ENCODE assay signal across 23 cellular contexts in the genomic region with DNA sequence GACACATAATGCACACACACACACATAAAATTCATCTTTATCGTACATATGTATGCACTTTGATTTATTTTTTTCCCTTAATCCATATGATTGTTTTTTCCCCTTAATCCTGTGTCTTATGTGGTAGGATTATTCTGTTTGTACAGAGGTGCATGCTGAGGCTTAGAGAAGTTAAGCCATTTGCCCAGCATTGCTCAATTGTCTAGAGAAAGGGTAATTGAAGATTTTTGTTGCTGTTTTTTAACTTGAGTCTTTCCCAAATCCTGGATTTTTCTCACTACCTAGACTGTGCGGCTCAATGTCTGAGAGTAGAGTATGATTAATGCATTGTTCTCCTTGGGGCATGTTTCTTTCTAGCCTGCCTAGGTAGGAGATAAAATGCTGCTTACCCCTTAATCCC. TPM values are rescaled to one million over a fixed set of nuclear protein-coding genes. Genes with fewer than 3 reads are reported as not detected.
DNase-seq lines count a peak whose midpoint lies in the region; ATAC-seq and TF ChIP-seq lines count a peak whose summit lies in the region.
"Had no signal": no experiment of that assay in that cellular context is flagged by ENCODE, and none has a peak within 500 bp of the region (broad histone marks: within the 10 kb centered on the region; RNA-seq: fewer than 3 reads in every experiment).

No MANE protein-coding gene starts in this region.

- H3K4me1 ChIP-seq in endodermal cell (ENCODE audit: control insufficient read depth, insufficient read depth, low read length) (peaks cover 35% of the 10 kb centered on the region), suprapubic skin (peaks cover 100% of the 10 kb centered on the region), SJCRH30 (peaks cover 38% of the 10 kb centered on the region), Peyer's patch (peaks cover 0 to 63% (median 3%) of the 10 kb centered on the region in 4 donors)
- H3K4me1 ChIP-seq: colonic mucosa had no signal

- DNase-seq in WTC11 (ENCODE audit: low spot score) (no peak), endodermal cell (no peak), suprapubic skin (ENCODE audit: low spot score in 2 of 2) (no peak), NCI-H2227 (lab: John Stamatoyannopoulos, UW; ENCODE audit: unreplicated experiment) (no peak), SJCRH30 (no peak), Peyer's patch (no peak)
- DNase-seq in activated CD8-positive, alpha-beta memory T cell treated with anti-CD3 and anti-CD28 coated beads, Interleukin-2, amount 50 U/mL, for 4 hours = no peak
- DNase-seq: activated CD4-positive, alpha-beta T cell treated with anti-CD3 and anti-CD28 coated beads for 1 hour; activated CD8-positive, alpha-beta memory T cell treated with anti-CD3 and anti-CD28 coated beads, Interleukin-2, amount 10 ng/mL, durations not matched to agents 7 days and 5 days; activated effector memory CD4-positive, alpha-beta T cell treated with anti-CD3 and anti-CD28 coated beads, Interleukin-2, amount 50 U/mL, for 16 hours; colonic mucosa; MG63; midbrain; NCI-H1930; NCI-H510A; small intestine; upper lobe of left lung had no signal

- CTCF ChIA-PET in WTC11 (lab: Charles Lee) = interaction anchor here (0.6 to 1.1 kb wide), 2 partner anchors 24 to 392 kb away, joined by 3 to 4 read pairs; no protein-coding TSS in a partner anchor

- TF ChIP-seq CTCF in WTC11 (IDR thresholded peaks at IDR 0.05) = no peak
- TF ChIP-seq CTCF in endodermal cell (conservative IDR thresholded peaks at IDR 0.05) = no peak
- TF ChIP-seq CTCF in nephron (IDR thresholded peaks at IDR 0.05; ENCODE audit: unreplicated experiment in 3 of 3) = no peak
- no peak for TF ChIP-seq CTCF in suprapubic skin (IDR thresholded peaks at IDR 0.05)
- no peak for TF ChIP-seq CTCF in Peyer's patch (IDR thresholded peaks at IDR 0.05)

- H3K4me3 Mint-ChIP-seq in WTC11 (no peak overlapping the region), endodermal cell (no peak overlapping the region), nephron (peak overlapping the region; percentile 75 to 90 (median 86))
- H3K4me3 Mint-ChIP-seq: activated CD8-positive, alpha-beta memory T cell treated with anti-CD3 and anti-CD28 coated beads, Interleukin-2, amount 10 ng/mL, durations not matched to agents 7 days and 5 days; GM23338 had no signal

- ATAC-seq in WTC11 = no peak
- ATAC-seq: activated CD8-positive, alpha-beta memory T cell treated with anti-CD3 and anti-CD28 coated beads, Interleukin-2, amount 10 ng/mL, durations not matched to agents 7 days and 5 days; GM23338 had no signal

- H3K9ac ChIP-seq in endodermal cell (ENCODE audit: extremely low read depth, low read length, poor library complexity, severe bottlenecking) = no peak overlapping the region
- H3K9ac ChIP-seq: BLaER1 had no signal

- H3K36me3 ChIP-seq in endodermal cell (ENCODE audit: control insufficient read depth, insufficient read depth, low read length) = no peaks in the 10 kb centered on the region
- no peaks in the 10 kb centered on the region for H3K36me3 ChIP-seq in suprapubic skin
- H3K36me3 ChIP-seq in SJCRH30 = peaks cover 12% of the 10 kb centered on the region; the same call in 1 of the 2 replicates
- no peaks in the 10 kb centered on the region for H3K36me3 ChIP-seq in Peyer's patch
- H3K36me3 ChIP-seq: colonic mucosa, MG63, SJSA1, upper lobe of left lung had no signal

- H3K4me3 ChIP-seq in endodermal cell (ENCODE audit: low read length) = no peak overlapping the region
- H3K4me3 ChIP-seq in suprapubic skin = no peak overlapping the region
- H3K4me3 ChIP-seq in SJCRH30 = no peak overlapping the region
- no peak overlapping the region for H3K4me3 ChIP-seq in Peyer's patch
- H3K4me3 ChIP-seq: BLaER1, colonic mucosa, GM23338, MG63, SJSA1, upper lobe of left lung had no signal

- H3K27ac Mint-ChIP-seq in WTC11 (peak overlapping the region; percentile 47; the same call in 1 of the 2 replicates), endodermal cell (peak overlapping the region; percentile 16), nephron (peak overlapping the region; percentile 99 to 100 (median 100))
- H3K27ac Mint-ChIP-seq: activated CD8-positive, alpha-beta memory T cell treated with anti-CD3 and anti-CD28 coated beads, Interleukin-2, amount 10 ng/mL, durations not matched to agents 7 days and 5 days had no signal

- POLR2A ChIA-PET in WTC11 (lab: Charles Lee) = no interaction called here

- 94 to 100% methylated on average over 1 to 2 of the region's 2 CpGs for WGBS in endodermal cell (ENCODE audit: insufficient coverage in 1 of 2, insufficient read length in 1 of 2), 2 experiments
- 80% methylated on average over 2 of the region's 2 CpGs for WGBS in suprapubic skin

- TF ChIP-seq POLR2A in suprapubic skin (IDR thresholded peaks at IDR 0.05) = no peak
- TF ChIP-seq POLR2A in Peyer's patch (IDR thresholded peaks at IDR 0.05) = no peak

- H3K9me3 Mint-ChIP-seq in WTC11 (no peaks in the 10 kb centered on the region), endodermal cell (no peaks in the 10 kb centered on the region), nephron (no peaks in the 10 kb centered on the region)
- H3K9me3 Mint-ChIP-seq: GM23338 had no signal

- H3K36me3 Mint-ChIP-seq in WTC11 = no peaks in the 10 kb centered on the region
- no peaks in the 10 kb centered on the region for H3K36me3 Mint-ChIP-seq in endodermal cell (ENCODE audit: low read depth)
- H3K36me3 Mint-ChIP-seq in nephron (ENCODE audit: low read depth) = peaks cover 3% of the 10 kb centered on the region

- H3K27ac ChIP-seq in endodermal cell (ENCODE audit: low read depth, low read length) (no peak overlapping the region), suprapubic skin (peak overlapping the region; percentile 93), SJCRH30 (no peak overlapping the region), Peyer's patch (peak overlapping the region in 1 of 4 donors; percentile 96)
- H3K27ac ChIP-seq: SJSA1 had no signal

- H3K9me3 ChIP-seq in endodermal cell (ENCODE audit: control insufficient read depth, low read length) = no peaks in the 10 kb centered on the region
- no peaks in the 10 kb centered on the region for H3K9me3 ChIP-seq in suprapubic skin
- no peaks in the 10 kb centered on the region for H3K9me3 ChIP-seq in SJCRH30 (replicated peaks)
- H3K9me3 ChIP-seq in Peyer's patch = no peaks in the 10 kb centered on the region
- H3K9me3 ChIP-seq: colonic mucosa, MG63, SJSA1, upper lobe of left lung had no signal

- H3K27me3 Mint-ChIP-seq in WTC11 (ENCODE audit: low read depth) (no peaks in the 10 kb centered on the region), endodermal cell (ENCODE audit: insufficient read depth) (no peaks in the 10 kb centered on the region), nephron (ENCODE audit: low read depth) (no peaks in the 10 kb centered on the region)
- H3K27me3 Mint-ChIP-seq: activated CD8-positive, alpha-beta memory T cell treated with anti-CD3 and anti-CD28 coated beads, Interleukin-2, amount 10 ng/mL, durations not matched to agents 7 days and 5 days had no signal

- peaks cover 79% of the 10 kb centered on the region for H3K4me1 Mint-ChIP-seq in WTC11
- peaks cover 66% of the 10 kb centered on the region for H3K4me1 Mint-ChIP-seq in endodermal cell
- H3K4me1 Mint-ChIP-seq in nephron = peaks cover 92% of the 10 kb centered on the region

- no peak for TF ChIP-seq EP300 in suprapubic skin (IDR thresholded peaks at IDR 0.05)

- no peaks in the 10 kb centered on the region for H3K27me3 ChIP-seq in endodermal cell (ENCODE audit: control insufficient read depth, insufficient read depth, low read length, poor library complexity, severe bottlenecking)
- no peaks in the 10 kb centered on the region for H3K27me3 ChIP-seq in suprapubic skin
- H3K27me3 ChIP-seq in SJCRH30 = no peaks in the 10 kb centered on the region
- no peaks in the 10 kb centered on the region for H3K27me3 ChIP-seq in Peyer's patch
- H3K27me3 ChIP-seq: BLaER1, colonic mucosa, MG63, SJSA1, upper lobe of left lung had no signal

TF ChIP-seq in WTC11, 78 proteins besides CTCF, POLR2A, EP300 and RAD21 (continues in another document):
- TF ChIP-seq ZBTB21 (CRISPR knock-in tag; IDR thresholded peaks at IDR 0.05; ENCODE audit: borderline replicate concordance) = no peak
- TF ChIP-seq PRRX2 (CRISPR knock-in tag; IDR thresholded peaks at IDR 0.05) = no peak
- TF ChIP-seq, protein P1, sequence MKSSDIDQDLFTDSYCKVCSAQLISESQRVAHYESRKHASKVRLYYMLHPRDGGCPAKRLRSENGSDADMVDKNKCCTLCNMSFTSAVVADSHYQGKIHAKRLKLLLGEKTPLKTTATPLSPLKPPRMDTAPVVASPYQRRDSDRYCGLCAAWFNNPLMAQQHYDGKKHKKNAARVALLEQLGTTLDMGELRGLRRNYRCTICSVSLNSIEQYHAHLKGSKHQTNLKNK (CRISPR knock-in tag; IDR thresholded peaks at IDR 0.05) = no peak
- TF ChIP-seq, protein P2, sequence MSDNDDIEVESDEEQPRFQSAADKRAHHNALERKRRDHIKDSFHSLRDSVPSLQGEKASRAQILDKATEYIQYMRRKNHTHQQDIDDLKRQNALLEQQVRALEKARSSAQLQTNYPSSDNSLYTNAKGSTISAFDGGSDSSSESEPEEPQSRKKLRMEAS (CRISPR knock-in tag; IDR thresholded peaks at IDR 0.05) = no peak
- TF ChIP-seq NR3C1 (CRISPR knock-in tag; conservative IDR thresholded peaks at IDR 0.05; ENCODE audit: low read depth) = no peak
- TF ChIP-seq, protein P3, sequence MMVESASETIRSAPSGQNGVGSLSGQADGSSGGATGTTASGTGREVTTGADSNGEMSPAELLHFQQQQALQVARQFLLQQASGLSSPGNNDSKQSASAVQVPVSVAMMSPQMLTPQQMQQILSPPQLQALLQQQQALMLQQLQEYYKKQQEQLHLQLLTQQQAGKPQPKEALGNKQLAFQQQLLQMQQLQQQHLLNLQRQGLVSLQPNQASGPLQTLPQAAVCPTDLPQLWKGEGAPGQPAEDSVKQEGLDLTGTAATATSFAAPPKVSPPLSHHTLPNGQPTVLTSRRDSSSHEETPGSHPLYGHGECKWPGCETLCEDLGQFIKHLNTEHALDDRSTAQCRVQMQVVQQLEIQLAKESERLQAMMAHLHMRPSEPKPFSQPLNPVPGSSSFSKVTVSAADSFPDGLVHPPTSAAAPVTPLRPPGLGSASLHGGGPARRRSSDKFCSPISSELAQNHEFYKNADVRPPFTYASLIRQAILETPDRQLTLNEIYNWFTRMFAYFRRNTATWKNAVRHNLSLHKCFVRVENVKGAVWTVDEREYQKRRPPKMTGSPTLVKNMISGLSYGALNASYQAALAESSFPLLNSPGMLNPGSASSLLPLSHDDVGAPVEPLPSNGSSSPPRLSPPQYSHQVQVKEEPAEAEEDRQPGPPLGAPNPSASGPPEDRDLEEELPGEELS (CRISPR knock-in tag; IDR thresholded peaks at IDR 0.05) = no peak

RNA-seq across cellular contexts. Expression of a gene that starts 35.0 kb away (rescaled TPM):
- total RNA-seq in WTC11 (2021) (25.9 to 26.8 TPM (median 26.4 TPM) in 3 replicates), endodermal cell (10 to 100 TPM; 23.5 to 25.8 TPM), suprapubic skin (100 to 1,000 TPM; 103 to 166 (median 125) TPM), Peyer's patch (10 to 100 TPM; 38.0 to 78.3 (median 65.8) TPM)
- 30.2 TPM for polyA plus RNA-seq in endodermal cell (2013, experiment 1 of 2)
- polyA plus RNA-seq in endodermal cell (2013, experiment 2 of 2) = 29.0 TPM
- total RNA-seq in SJCRH30 (2014; rRNA removed; shearing (Covaris generic)) = 24.1 TPM in 2 replicates

RNA-seq across cellular contexts. Expression of a gene that starts 58.4 kb away (rescaled TPM):
- total RNA-seq in WTC11 (2021) = 2.1 to 4.2 TPM (median 3.0 TPM) in 3 replicates
- total RNA-seq in endodermal cell = not detected
- not detected for polyA plus RNA-seq in endodermal cell (2013, experiment 1 of 2)
- not detected for polyA plus RNA-seq in endodermal cell (2013, experiment 2 of 2)
- not detected for total RNA-seq in suprapubic skin
- total RNA-seq in SJCRH30 (2014; rRNA removed; shearing (Covaris generic)) = not detected in 2 replicates
- not detected for total RNA-seq in Peyer's patch
- total RNA-seq: activated CD8-positive, alpha-beta memory T cell treated with anti-CD3 and anti-CD28 coated beads, Interleukin-2, amount 10 ng/mL, durations not matched to agents 7 days and 5 days; glomerular endothelial cell; GM23338; omental fat pad; SJSA1 had no signal
- polyA plus RNA-seq: GM23338 had no signal

Comparison
In these comparisons a context has a peak if more than half of its experiments do, and no peak if none do; other contexts are left out.
1. H3K27ac Mint-ChIP-seq: peak in every context shown above with its lines; median percentile 100 in nephron; 47 in WTC11; 16 in endodermal cell.
2. H3K4me3 Mint-ChIP-seq: peak in nephron (3 of 3); none in WTC11 (single experiment) and endodermal cell (single experiment).